Comparison of ENCODE assay signal across 20 cellular contexts in genomic region chr6:74455786-74456185, GRCh38.
DNase-seq lines count a peak whose midpoint lies in the region; ATAC-seq and TF ChIP-seq lines count a peak whose summit lies in the region.
"Had no signal": no experiment of that assay in that cellular context is flagged by ENCODE, and none has a peak within 500 bp of the region (broad histone marks: within the 10 kb centered on the region; RNA-seq: fewer than 3 reads in every experiment).

No MANE protein-coding gene starts in this region.

- ATAC-seq in IMR-90 (ENCODE audit: low read depth) (no peak), HG03460 (IDR thresholded peaks at IDR 0.05; ENCODE audit: unreplicated experiment) (no peak), HG02938 (IDR thresholded peaks at IDR 0.05; ENCODE audit: unreplicated experiment) (no peak)
- ATAC-seq: A549, GM12878, GM23338 had no signal

- no peak overlapping the region for H2BK120ac ChIP-seq in IMR-90 (ENCODE audit: low read depth, low read length)

- H3K9me1 ChIP-seq in IMR-90 (ENCODE audit: insufficient read depth, low read length): peaks cover 3% of the 10 kb centered on the region

- H3K56ac ChIP-seq in IMR-90 (ENCODE audit: extremely low read depth, insufficient read depth, low read length): no peak overlapping the region

- H3K4me1 ChIP-seq in IMR-90 (ENCODE audit: control insufficient read depth, insufficient read depth, low read length): peaks cover 3% of the 10 kb centered on the region
- H3K4me1 ChIP-seq in esophagus squamous epithelium: no peaks in the 10 kb centered on the region
- H3K4me1 ChIP-seq: A549, HAP-1 had no signal

- no peak overlapping the region; the same call in 1 of the 2 replicates for H2AK5ac ChIP-seq in IMR-90 (ENCODE audit: low read depth, low read length)

- H3K9me3 ChIP-seq in IMR-90 (ENCODE audit: control insufficient read depth, insufficient read depth, low read length): no peaks in the 10 kb centered on the region
- no peaks in the 10 kb centered on the region for H3K9me3 ChIP-seq in esophagus squamous epithelium
- H3K9me3 ChIP-seq: A549, HAP-1 had no signal

- H2BK15ac ChIP-seq in IMR-90 (ENCODE audit: low read depth, low read length): no peak overlapping the region

- no peak overlapping the region for H3K4me2 ChIP-seq in IMR-90 (ENCODE audit: low read depth, low read length)
- H3K4me2 ChIP-seq: GM23338 had no signal

- H4K5ac ChIP-seq in IMR-90 (ENCODE audit: low read depth, low read length): no peak overlapping the region

- no CpG with 5 or more reads among the region's 1 CpG for WGBS in IMR-90 (ENCODE audit: extremely low coverage in 2 of 2, insufficient read length in 1 of 2), 2 experiments
- 87 to 94% methylated on average over 1 of the region's 1 CpG for WGBS in esophagus squamous epithelium, 2 donors

- no TSS peak for BruUV-seq in IMR-90 (replicated peaks; lab: Mats Ljungman, UMichigan)

- no peak overlapping the region for H3K18ac ChIP-seq in IMR-90 (ENCODE audit: low read depth, low read length)

- H3K14ac ChIP-seq in IMR-90 (replicated peaks; ENCODE audit: low read depth, low read length): no peak overlapping the region

- TF ChIP-seq POLR2A in IMR-90 (IDR thresholded peaks at IDR 0.05; ENCODE audit: low read depth, low read length) (no peak), esophagus squamous epithelium (IDR thresholded peaks at IDR 0.05) (no peak)

- no peak overlapping the region for H3K9ac ChIP-seq in IMR-90 (ENCODE audit: low read depth, low read length)

- peak overlapping the region; percentile 6; the same call in 1 of the 2 replicates for H2BK20ac ChIP-seq in IMR-90 (ENCODE audit: low read depth, low read length)

- H3K36me3 ChIP-seq in IMR-90 (ENCODE audit: control insufficient read depth, insufficient read depth, low read length) (no peaks in the 10 kb centered on the region), esophagus squamous epithelium (no peaks in the 10 kb centered on the region)
- H3K36me3 ChIP-seq: HAP-1 had no signal

- DNase-seq in D341Med (ENCODE audit: low spot score) (peak; percentile 53), IMR-90 (no peak), SK-N-DZ (ENCODE audit: low spot score) (peak; percentile 52), esophagus squamous epithelium (lab: John Stamatoyannopoulos, UW) (no peak)
- DNase-seq: 8988T; C1 segment of cervical spinal cord; Calu3; CD4-positive, alpha-beta memory T cell; COR-L47; DMS 273 treated with DMSO at 0.1 percent for 48 hours; DMS79; EL; GDM1; HFFc6 had no signal

- POLR2A ChIA-PET in IMR-90 (lab: Charles Lee; ENCODE audit: unreplicated experiment): no interaction called here

- no peak for TF ChIP-seq RAD21 in IMR-90 (IDR thresholded peaks at IDR 0.05; ENCODE audit: low read length)

- H3K4me3 ChIP-seq in IMR-90 (ENCODE audit: insufficient read depth, low read depth, low read length) (no peak overlapping the region), esophagus squamous epithelium (no peak overlapping the region)
- H3K4me3 ChIP-seq: A549, GM12878, GM23338, HAP-1 had no signal

- in situ Hi-C loops in IMR-90 (cut with MboI; ENCODE audit: low sequenced_read_pairs): no loop called here

- no peak overlapping the region for H2AK9ac ChIP-seq in IMR-90 (replicated peaks; ENCODE audit: low read depth, low read length, poor library complexity)

- no peak overlapping the region for H3K23ac ChIP-seq in IMR-90 (ENCODE audit: low read depth, low read length)

- no peaks in the 10 kb centered on the region for H3K27me3 ChIP-seq in IMR-90 (ENCODE audit: control insufficient read depth, insufficient read depth, low read length)
- no peaks in the 10 kb centered on the region for H3K27me3 ChIP-seq in esophagus squamous epithelium

- no peak overlapping the region for H4K91ac ChIP-seq in IMR-90 (ENCODE audit: insufficient read depth, low read depth, low read length)

- no peak overlapping the region for H4K8ac ChIP-seq in IMR-90 (ENCODE audit: low read depth in 2 of 2, low read length in 2 of 2)

- no peaks in the 10 kb centered on the region for H3K79me1 ChIP-seq in IMR-90 (ENCODE audit: low read depth in 1 of 2, low read length in 2 of 2)

- no peak overlapping the region for H3K4ac ChIP-seq in IMR-90 (ENCODE audit: low read depth, low read length)

- no peak overlapping the region for H2BK5ac ChIP-seq in IMR-90 (ENCODE audit: low read depth, low read length, poor library complexity, severe bottlenecking)

- TF ChIP-seq CTCF in IMR-90 (conservative IDR thresholded peaks at IDR 0.05; ENCODE audit: low read depth, low read length) (no peak), esophagus squamous epithelium (IDR thresholded peaks at IDR 0.05) (no peak)

- dilution Hi-C loops in IMR-90 (cut with HindIII; ENCODE audit: low sequenced_read_pairs, unreplicated experiment): no loop called here

- H4K20me1 ChIP-seq in IMR-90 (ENCODE audit: insufficient read depth, low read length): no peaks in the 10 kb centered on the region

- H3K27ac ChIP-seq in IMR-90 (ENCODE audit: insufficient read depth, low read length): no peak overlapping the region
- no peak overlapping the region for H3K27ac ChIP-seq in esophagus squamous epithelium
- H3K27ac ChIP-seq: A549 had no signal

- H2AFZ ChIP-seq in IMR-90 (replicated peaks; ENCODE audit: low read length, poor library complexity): no peak overlapping the region
- H2AFZ ChIP-seq: GM23338 had no signal

- intact Hi-C loops in IMR-90 (cut with micrococcal nuclease): no loop called here
- intact Hi-C loops in esophagus squamous epithelium (cut with DNase I): no loop called here

- CTCF ChIA-PET in IMR-90 (lab: Yijun Ruan, JAX): no interaction called here

TF ChIP-seq in IMR-90, 13 proteins besides CTCF, POLR2A, EP300 and RAD21:
- TF ChIP-seq MAZ (IDR thresholded peaks at IDR 0.05; ENCODE audit: borderline replicate concordance, low read depth, low read length) (no peak), MAFK (IDR thresholded peaks at IDR 0.05; ENCODE audit: low read depth, low read length) (no peak)

Comparison
In these comparisons a context has a peak if more than half of its experiments do, and no peak if none do; other contexts are left out.
1. DNase-seq: peak in D341Med (single experiment) and SK-N-DZ (single experiment); none in IMR-90 (single experiment) and esophagus squamous epithelium (single experiment).